In the genomic region with DNA sequence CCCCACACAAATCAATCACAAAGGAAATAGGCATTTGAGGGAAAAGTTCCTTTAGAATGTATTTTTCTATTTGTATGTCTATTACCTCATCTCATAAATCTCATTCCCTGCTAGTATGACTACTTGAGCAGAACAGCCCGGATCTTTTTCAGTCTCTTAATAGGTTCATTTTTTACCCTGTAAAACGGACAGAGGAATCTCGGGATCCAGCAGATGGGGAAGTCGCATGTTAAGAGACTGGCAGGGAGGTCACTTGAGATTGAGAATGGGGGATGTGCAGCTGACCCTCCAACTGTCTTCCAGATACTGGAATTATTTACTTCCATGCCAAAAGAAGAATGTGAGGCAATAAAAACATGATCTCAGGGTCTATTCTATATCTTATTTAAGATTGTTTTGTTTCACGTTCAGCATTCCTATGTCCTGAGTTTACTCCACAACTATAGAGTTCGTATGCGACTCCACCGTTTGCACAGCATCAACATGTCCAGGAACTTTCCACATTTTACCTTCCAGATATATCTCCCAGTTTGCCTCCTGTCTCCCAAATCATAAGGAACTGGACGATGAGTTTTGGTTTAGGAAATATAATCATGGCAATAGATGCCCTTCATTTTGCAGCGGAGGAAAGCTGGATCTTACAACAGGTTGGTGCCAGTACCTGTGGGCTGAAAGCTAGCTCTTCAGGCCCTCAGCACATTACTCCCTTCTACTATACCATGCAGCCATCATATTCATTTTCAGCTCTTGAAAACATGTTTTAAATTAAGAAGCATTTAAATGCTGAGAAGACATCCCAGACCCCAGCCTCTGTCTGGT, we compare ENCODE assay signal across 13 cellular contexts.
DNase-seq lines count a peak whose midpoint lies in the region; ATAC-seq and TF ChIP-seq lines count a peak whose summit lies in the region.
"Had no signal": no experiment of that assay in that cellular context is flagged by ENCODE, and none has a peak within 500 bp of the region (broad histone marks: within the 10 kb centered on the region; RNA-seq: fewer than 3 reads in every experiment).

No MANE protein-coding gene starts in this region.

- ATAC-seq in HG03469 (IDR thresholded peaks at IDR 0.05; ENCODE audit: unreplicated experiment), result no peak
- no peak for ATAC-seq in foreskin keratinocyte
- ATAC-seq: activated naive CD4-positive, alpha-beta T cell treated with anti-CD3 and anti-CD28 coated beads, Interleukin-2, amount 50 U/mL, for 72 hours had no signal

- 63% methylated on average over 10 of the region's 10 CpGs for WGBS in SK-N-SH (ENCODE audit: low lambda C conversion rate)

- H3K27me3 ChIP-seq in SK-N-SH (ENCODE audit: insufficient read depth) (no peaks in the 10 kb centered on the region), skeletal muscle satellite cell (ENCODE audit: control insufficient read depth, insufficient read depth, low read length) (no peaks in the 10 kb centered on the region), foreskin keratinocyte (no peaks in the 10 kb centered on the region)

- peaks cover 54% of the 10 kb centered on the region for H3F3A ChIP-seq in SK-N-SH (replicated peaks; ENCODE audit: insufficient read depth)

- H3K9me2 ChIP-seq in SK-N-SH, result no peaks in the 10 kb centered on the region

- H3K9me3 ChIP-seq in SK-N-SH (no peaks in the 10 kb centered on the region), skeletal muscle satellite cell (replicated peaks; ENCODE audit: low read length) (no peaks in the 10 kb centered on the region)

- peak overlapping the region; percentile 9 for H3K4me2 ChIP-seq in SK-N-SH
- peak overlapping the region; percentile 47 for H3K4me2 ChIP-seq in skeletal muscle satellite cell (ENCODE audit: low read length)

- no peak for TF ChIP-seq RAD21 in SK-N-SH (IDR thresholded peaks at IDR 0.05; ENCODE audit: low read length)

- H3K27ac ChIP-seq in SK-N-SH (ENCODE audit: low read depth in 2 of 2, low read length in 1 of 2) (peak overlapping the region; percentile 78 to 93), RWPE1 (no peak overlapping the region), foreskin keratinocyte (no peak overlapping the region)

- DNase-seq in EL, result peak; percentile 70
- no peak for DNase-seq in SK-N-SH
- DNase-seq in foreskin fibroblast, result peak; percentile 27 to 53
- no peak for DNase-seq in GDM1 (lab: John Stamatoyannopoulos, UW)
- DNase-seq in RWPE1 (ENCODE audit: low spot score), result no peak
- DNase-seq in foreskin keratinocyte, result no peak
- DNase-seq: hypothalamus, midbrain, NCI-H1048, T1000 had no signal

- peak overlapping the region; percentile 14; the same call in 1 of the 2 replicates for H3K9ac ChIP-seq in SK-N-SH
- peak overlapping the region; percentile 39 for H3K9ac ChIP-seq in skeletal muscle satellite cell (ENCODE audit: low read depth, low read length)

- POLR2A ChIA-PET in SK-N-SH (lab: Yijun Ruan, JAX), result no interaction called here
- POLR2A ChIA-PET in RWPE1 (lab: Yijun Ruan, JAX; ENCODE audit: low non-redundant PET), result no interaction called here

- H3K4me1 ChIP-seq in SK-N-SH (ENCODE audit: control insufficient read depth in 1 of 2, insufficient read depth in 2 of 2, low read depth in 1 of 2, low read length in 1 of 2), result peaks cover 4 to 67% of the 10 kb centered on the region in 2 experiments; a peak in 3 of 4 replicates
- H3K4me1 ChIP-seq in skeletal muscle satellite cell (ENCODE audit: control insufficient read depth, insufficient read depth, low read length), result peaks cover 67% of the 10 kb centered on the region
- peaks cover 15% of the 10 kb centered on the region for H3K4me1 ChIP-seq in foreskin keratinocyte

- no peaks in the 10 kb centered on the region for H4K20me1 ChIP-seq in SK-N-SH (ENCODE audit: insufficient read depth)

- TF ChIP-seq CTCF in SK-N-SH (IDR thresholded peaks at IDR 0.05) (no peak), foreskin fibroblast (IDR thresholded peaks at IDR 0.05; ENCODE audit: low read depth, low read length) (no peak), RWPE1 (conservative IDR thresholded peaks at IDR 0.05; ENCODE audit: low read depth) (no peak), foreskin keratinocyte (conservative IDR thresholded peaks at IDR 0.05) (no peak)

- no peak overlapping the region for H3K4me3 ChIP-seq in SK-N-SH (ENCODE audit: low read depth in 2 of 2, low read length in 1 of 2)
- no peak overlapping the region for H3K4me3 ChIP-seq in foreskin fibroblast (ENCODE audit: low read depth in 1 of 2, low read length in 2 of 2)
- peak overlapping the region; percentile 36 for H3K4me3 ChIP-seq in skeletal muscle satellite cell (ENCODE audit: low read length)

- no peak for TF ChIP-seq EP300 in SK-N-SH (IDR thresholded peaks at IDR 0.05; ENCODE audit: borderline replicate concordance in 1 of 2, low read depth in 1 of 2, low read length in 1 of 2)

- CTCF ChIA-PET in SK-N-SH (lab: Yijun Ruan, JAX), result no interaction called here
- CTCF ChIA-PET in RWPE1 (lab: Yijun Ruan, JAX), result no interaction called here

- H3K36me3 ChIP-seq in SK-N-SH (replicated peaks in 1 of 2; ENCODE audit: control insufficient read depth in 1 of 2, insufficient read depth in 2 of 2, low read length in 1 of 2), result no peaks in the 10 kb centered on the region
- H3K36me3 ChIP-seq in skeletal muscle satellite cell (ENCODE audit: insufficient read depth, low read length), result no peaks in the 10 kb centered on the region

- peaks cover 72% of the 10 kb centered on the region for H3K79me2 ChIP-seq in SK-N-SH (ENCODE audit: insufficient read depth)

- no peak overlapping the region for H2AFZ ChIP-seq in SK-N-SH (ENCODE audit: low read depth)

TF ChIP-seq in SK-N-SH, 30 proteins besides CTCF, POLR2A, EP300 and RAD21:
- TF ChIP-seq JUND (IDR thresholded peaks at IDR 0.05) (no peak), PBX3 (IDR thresholded peaks at IDR 0.05) (peak; percentile 24; the same call in 1 of the 2 replicates)

Comparison
In these comparisons a context has a peak if more than half of its experiments do, and no peak if none do; other contexts are left out.
1. DNase-seq: peak in EL (single experiment) and foreskin fibroblast (2 of 2); none in SK-N-SH (single experiment), GDM1 (single experiment), RWPE1 (single experiment) and foreskin keratinocyte (0 of 2).
2. H3K27ac ChIP-seq: peak in SK-N-SH (2 of 2); none in RWPE1 (single experiment) and foreskin keratinocyte (single experiment).